In genomic region chr17:79027274-79027924, GRCh38 we compare ENCODE assay signal across 1 cellular context.
TF ChIP-seq lines count a peak whose summit lies in the region.

No MANE protein-coding gene starts in this region.

TF ChIP-seq in HepG2, 621 proteins besides CTCF, POLR2A, EP300 and RAD21 (continued from another document and continues in another):
- peak; percentile 91 for TF ChIP-seq ZNF710 (CRISPR knock-in tag; IDR thresholded peaks at IDR 0.05; ENCODE audit: borderline replicate concordance)
- TF ChIP-seq SOX13 (IDR thresholded peaks at IDR 0.05) = no peak
- TF ChIP-seq SOX13 (CRISPR knock-in tag; conservative IDR thresholded peaks at IDR 0.05 in 1 of 2, IDR thresholded peaks at IDR 0.05 in 1 of 2) = peak; percentile 60 to 87; a peak in 2 of 4 replicates
- TF ChIP-seq FOXP4 (CRISPR knock-in tag; IDR thresholded peaks at IDR 0.05) = peak; percentile 49
- peak; percentile 84 for TF ChIP-seq DMAP1 (CRISPR knock-in tag; IDR thresholded peaks at IDR 0.05)
- TF ChIP-seq TFAP4 (IDR thresholded peaks at IDR 0.05; ENCODE audit: borderline replicate concordance, low read depth) = peak; percentile 67; the same call in 1 of the 2 replicates
- peak; percentile 76 for TF ChIP-seq ZKSCAN8 (CRISPR knock-in tag; IDR thresholded peaks at IDR 0.05; ENCODE audit: borderline replicate concordance)
- TF ChIP-seq ZGPAT (CRISPR knock-in tag; IDR thresholded peaks at IDR 0.05) = peak; percentile 75
- TF ChIP-seq KLF13 (CRISPR knock-in tag; IDR thresholded peaks at IDR 0.05) = no peak; the same call in 1 of the 2 replicates
- TF ChIP-seq ZFP37 (CRISPR knock-in tag; IDR thresholded peaks at IDR 0.05; ENCODE audit: borderline replicate concordance) = no peak
- TF ChIP-seq SIN3B (IDR thresholded peaks at IDR 0.05; ENCODE audit: low read length) = no peak
- no peak for TF ChIP-seq AKNA (CRISPR knock-in tag; IDR thresholded peaks at IDR 0.05; ENCODE audit: borderline replicate concordance)
- TF ChIP-seq FOXO1 (CRISPR knock-in tag; IDR thresholded peaks at IDR 0.05) = peak; percentile 40; the same call in 1 of the 2 replicates
- peak; percentile 56; the same call in 1 of the 2 replicates for TF ChIP-seq RCOR2 (CRISPR knock-in tag; IDR thresholded peaks at IDR 0.05)
- no peak for TF ChIP-seq ZNF432 (CRISPR knock-in tag; IDR thresholded peaks at IDR 0.05; ENCODE audit: borderline replicate concordance)
- peak; percentile 74; the same call in 1 of the 2 replicates for TF ChIP-seq AFF4 (CRISPR knock-in tag; IDR thresholded peaks at IDR 0.05)
- peak; percentile 87 for TF ChIP-seq ZNF18 (CRISPR knock-in tag; IDR thresholded peaks at IDR 0.05; ENCODE audit: insufficient replicate concordance)
- peak; percentile 14; the same call in 1 of the 2 replicates for TF ChIP-seq ATF2 (CRISPR knock-in tag; IDR thresholded peaks at IDR 0.05)
- no peak for TF ChIP-seq ARHGAP35 (CRISPR knock-in tag; IDR thresholded peaks at IDR 0.05; ENCODE audit: borderline replicate concordance)
- peak; percentile 7 for TF ChIP-seq NFAT5 (CRISPR knock-in tag; IDR thresholded peaks at IDR 0.05)
- TF ChIP-seq CENPT (CRISPR knock-in tag; IDR thresholded peaks at IDR 0.05; ENCODE audit: low read depth) = no peak
- 0 out of 2 replicates have a peak, but pooled peaks have one; percentile 33 for TF ChIP-seq MED1 (CRISPR knock-in tag; IDR thresholded peaks at IDR 0.05)
- TF ChIP-seq ZFYVE20 (CRISPR knock-in tag; IDR thresholded peaks at IDR 0.05; ENCODE audit: borderline replicate concordance, low read depth) = no peak
- 0 out of 2 replicates have a peak, but pooled peaks have one; percentile 13 for TF ChIP-seq NRL (CRISPR knock-in tag; IDR thresholded peaks at IDR 0.05; ENCODE audit: borderline replicate concordance)
- 0 out of 2 replicates have a peak, but pooled peaks have one; percentile 27 for TF ChIP-seq ZNF644 (CRISPR knock-in tag; IDR thresholded peaks at IDR 0.05; ENCODE audit: low read depth)
- no peak for TF ChIP-seq EHMT2 (IDR thresholded peaks at IDR 0.05; ENCODE audit: borderline replicate concordance, low read depth, low read length)
- no peak for TF ChIP-seq ZNF616 (CRISPR knock-in tag; IDR thresholded peaks at IDR 0.05; ENCODE audit: low read depth)
- no peak for TF ChIP-seq SMC3 (IDR thresholded peaks at IDR 0.05; ENCODE audit: low read length)
- TF ChIP-seq HOXA3 (CRISPR knock-in tag; IDR thresholded peaks at IDR 0.05) = no peak; the same call in 1 of the 2 replicates
- TF ChIP-seq ZSCAN9 (CRISPR knock-in tag; IDR thresholded peaks at IDR 0.05; ENCODE audit: borderline replicate concordance) = peak; percentile 87
